In the genomic region with DNA sequence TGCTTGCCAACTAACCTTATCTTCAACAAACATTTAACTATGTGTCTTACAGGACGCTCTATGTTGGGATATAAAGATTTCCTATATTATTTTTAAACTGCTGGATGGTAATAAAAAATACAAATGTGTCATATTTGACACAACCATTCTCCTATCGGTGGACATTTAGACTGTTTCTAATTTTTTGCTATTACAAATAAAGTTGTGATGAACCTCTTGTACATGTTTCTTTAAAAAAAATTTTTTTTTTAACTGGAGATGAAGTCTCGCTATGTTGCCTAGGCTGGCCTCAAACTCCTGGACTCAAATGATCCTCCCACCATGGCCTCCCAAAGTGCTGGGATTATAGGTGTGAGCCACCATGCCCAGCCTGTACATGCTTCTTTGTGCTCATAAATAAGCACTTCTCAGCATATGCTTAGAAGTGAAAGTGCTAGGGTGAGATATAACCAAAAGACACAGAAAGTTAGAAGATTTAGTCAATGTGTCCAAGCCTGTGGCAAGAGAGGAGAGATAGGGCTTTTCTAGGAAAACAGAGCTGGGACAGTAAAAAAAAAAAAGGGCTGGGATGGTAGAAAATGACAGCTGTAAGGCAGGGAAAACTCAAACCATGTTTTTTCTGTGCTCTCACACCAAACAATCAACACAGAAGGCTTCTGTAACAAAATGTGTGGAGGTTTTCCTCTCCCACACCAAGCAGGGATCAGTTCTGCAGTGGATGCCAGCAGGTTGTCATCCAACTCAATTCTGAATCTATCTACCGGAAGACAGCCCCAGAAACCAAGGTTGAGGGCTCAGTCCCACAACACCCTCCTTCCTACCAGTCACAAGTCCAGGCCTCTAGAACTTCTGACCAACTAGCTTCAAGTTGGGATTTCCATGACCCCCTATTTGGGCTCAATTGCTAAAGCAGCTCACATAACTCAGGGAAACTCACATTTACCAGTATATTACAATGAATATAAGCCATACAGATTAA, we compare ENCODE assay signal across 1 cellular context.
TF ChIP-seq lines count a peak whose summit lies in the region.

No MANE protein-coding gene starts in this region.

TF ChIP-seq in K562, 482 proteins besides CTCF, POLR2A, EP300 and RAD21 (continued from another document and continues in another):
- no peak for TF ChIP-seq ZBTB34 (CRISPR knock-in tag; IDR thresholded peaks at IDR 0.05)
- peak; percentile 67 for TF ChIP-seq SMARCE1 (IDR thresholded peaks at IDR 0.05)
- no peak for TF ChIP-seq RBFOX2 (IDR thresholded peaks at IDR 0.05; ENCODE audit: low read depth, low read length)
- TF ChIP-seq, protein P1, sequence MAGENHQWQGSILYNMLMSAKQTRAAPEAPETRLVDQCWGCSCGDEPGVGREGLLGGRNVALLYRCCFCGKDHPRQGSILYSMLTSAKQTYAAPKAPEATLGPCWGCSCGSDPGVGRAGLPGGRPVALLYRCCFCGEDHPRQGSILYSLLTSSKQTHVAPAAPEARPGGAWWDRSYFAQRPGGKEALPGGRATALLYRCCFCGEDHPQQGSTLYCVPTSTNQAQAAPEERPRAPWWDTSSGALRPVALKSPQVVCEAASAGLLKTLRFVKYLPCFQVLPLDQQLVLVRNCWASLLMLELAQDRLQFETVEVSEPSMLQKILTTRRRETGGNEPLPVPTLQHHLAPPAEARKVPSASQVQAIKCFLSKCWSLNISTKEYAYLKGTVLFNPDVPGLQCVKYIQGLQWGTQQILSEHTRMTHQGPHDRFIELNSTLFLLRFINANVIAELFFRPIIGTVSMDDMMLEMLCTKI (IDR thresholded peaks at IDR 0.05; ENCODE audit: partially characterized antibody), result no peak
- no peak for TF ChIP-seq NONO (IDR thresholded peaks at IDR 0.05; ENCODE audit: low read depth in 2 of 2, low read length in 1 of 2)
- no peak for TF ChIP-seq ZC3H4 (CRISPR knock-in tag; IDR thresholded peaks at IDR 0.05; ENCODE audit: borderline replicate concordance)
- TF ChIP-seq ADNP (tag; IDR thresholded peaks at IDR 0.05), result no peak
- no peak for TF ChIP-seq EWSR1 (IDR thresholded peaks at IDR 0.05; ENCODE audit: borderline replicate concordance, low read depth, partially characterized antibody)
- no peak for TF ChIP-seq TCF7 (IDR thresholded peaks at IDR 0.05; ENCODE audit: borderline replicate concordance)
- TF ChIP-seq U2AF1 (optimal IDR thresholded peaks at IDR 0.05; ENCODE audit: low read depth, low read length), result no peak
- TF ChIP-seq, protein P2, sequence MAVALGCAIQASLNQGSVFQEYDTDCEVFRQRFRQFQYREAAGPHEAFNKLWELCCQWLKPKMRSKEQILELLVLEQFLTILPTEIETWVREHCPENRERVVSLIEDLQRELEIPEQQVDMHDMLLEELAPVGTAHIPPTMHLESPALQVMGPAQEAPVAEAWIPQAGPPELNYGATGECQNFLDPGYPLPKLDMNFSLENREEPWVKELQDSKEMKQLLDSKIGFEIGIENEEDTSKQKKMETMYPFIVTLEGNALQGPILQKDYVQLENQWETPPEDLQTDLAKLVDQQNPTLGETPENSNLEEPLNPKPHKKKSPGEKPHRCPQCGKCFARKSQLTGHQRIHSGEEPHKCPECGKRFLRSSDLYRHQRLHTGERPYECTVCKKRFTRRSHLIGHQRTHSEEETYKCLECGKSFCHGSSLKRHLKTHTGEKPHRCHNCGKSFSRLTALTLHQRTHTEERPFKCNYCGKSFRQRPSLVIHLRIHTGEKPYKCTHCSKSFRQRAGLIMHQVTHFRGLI (CRISPR knock-in tag; IDR thresholded peaks at IDR 0.05), result no peak
- no peak for TF ChIP-seq ARID2 (IDR thresholded peaks at IDR 0.05)
- TF ChIP-seq MECOM (CRISPR knock-in tag; IDR thresholded peaks at IDR 0.05), result 0 out of 2 replicates have a peak, but pooled peaks have one; percentile 29
- no peak for TF ChIP-seq KHSRP (IDR thresholded peaks at IDR 0.05)
- TF ChIP-seq ZNF175 (CRISPR knock-in tag; IDR thresholded peaks at IDR 0.05; ENCODE audit: low read depth), result no peak
- no peak for TF ChIP-seq MAFG (tag; conservative IDR thresholded peaks at IDR 0.05)
- TF ChIP-seq FOS (IDR thresholded peaks at IDR 0.05; ENCODE audit: extremely low read depth, insufficient read length), result no peak
- no peak for TF ChIP-seq CCNT2 (IDR thresholded peaks at IDR 0.05; ENCODE audit: borderline replicate concordance, extremely low read depth, insufficient read length, low read depth, low read length)
- no peak for TF ChIP-seq SETDB1 (IDR thresholded peaks at IDR 0.05; ENCODE audit: low read length)
- TF ChIP-seq, protein P3, sequence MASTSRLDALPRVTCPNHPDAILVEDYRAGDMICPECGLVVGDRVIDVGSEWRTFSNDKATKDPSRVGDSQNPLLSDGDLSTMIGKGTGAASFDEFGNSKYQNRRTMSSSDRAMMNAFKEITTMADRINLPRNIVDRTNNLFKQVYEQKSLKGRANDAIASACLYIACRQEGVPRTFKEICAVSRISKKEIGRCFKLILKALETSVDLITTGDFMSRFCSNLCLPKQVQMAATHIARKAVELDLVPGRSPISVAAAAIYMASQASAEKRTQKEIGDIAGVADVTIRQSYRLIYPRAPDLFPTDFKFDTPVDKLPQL (IDR thresholded peaks at IDR 0.05; ENCODE audit: extremely low read depth, insufficient read length), result no peak
- no peak; the same call in 1 of the 2 replicates for TF ChIP-seq SMARCC2 (IDR thresholded peaks at IDR 0.05; ENCODE audit: low read depth)
- TF ChIP-seq KDM2B (CRISPR knock-in tag; IDR thresholded peaks at IDR 0.05), result no peak
- no peak for TF ChIP-seq CREM (IDR thresholded peaks at IDR 0.05; ENCODE audit: low read depth)
- TF ChIP-seq KAT8 (IDR thresholded peaks at IDR 0.05; ENCODE audit: low read depth), result no peak
- no peak for TF ChIP-seq CBFB (CRISPR knock-in tag; IDR thresholded peaks at IDR 0.05)
- TF ChIP-seq SAFB (IDR thresholded peaks at IDR 0.05; ENCODE audit: borderline replicate concordance, low read depth, low read length), result no peak
- TF ChIP-seq, protein P4, sequence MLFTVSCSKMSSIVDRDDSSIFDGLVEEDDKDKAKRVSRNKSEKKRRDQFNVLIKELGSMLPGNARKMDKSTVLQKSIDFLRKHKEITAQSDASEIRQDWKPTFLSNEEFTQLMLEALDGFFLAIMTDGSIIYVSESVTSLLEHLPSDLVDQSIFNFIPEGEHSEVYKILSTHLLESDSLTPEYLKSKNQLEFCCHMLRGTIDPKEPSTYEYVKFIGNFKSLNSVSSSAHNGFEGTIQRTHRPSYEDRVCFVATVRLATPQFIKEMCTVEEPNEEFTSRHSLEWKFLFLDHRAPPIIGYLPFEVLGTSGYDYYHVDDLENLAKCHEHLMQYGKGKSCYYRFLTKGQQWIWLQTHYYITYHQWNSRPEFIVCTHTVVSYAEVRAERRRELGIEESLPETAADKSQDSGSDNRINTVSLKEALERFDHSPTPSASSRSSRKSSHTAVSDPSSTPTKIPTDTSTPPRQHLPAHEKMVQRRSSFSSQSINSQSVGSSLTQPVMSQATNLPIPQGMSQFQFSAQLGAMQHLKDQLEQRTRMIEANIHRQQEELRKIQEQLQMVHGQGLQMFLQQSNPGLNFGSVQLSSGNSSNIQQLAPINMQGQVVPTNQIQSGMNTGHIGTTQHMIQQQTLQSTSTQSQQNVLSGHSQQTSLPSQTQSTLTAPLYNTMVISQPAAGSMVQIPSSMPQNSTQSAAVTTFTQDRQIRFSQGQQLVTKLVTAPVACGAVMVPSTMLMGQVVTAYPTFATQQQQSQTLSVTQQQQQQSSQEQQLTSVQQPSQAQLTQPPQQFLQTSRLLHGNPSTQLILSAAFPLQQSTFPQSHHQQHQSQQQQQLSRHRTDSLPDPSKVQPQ (CRISPR knock-in tag; IDR thresholded peaks at IDR 0.05; ENCODE audit: borderline replicate concordance), result no peak
- no peak for TF ChIP-seq SNIP1 (IDR thresholded peaks at IDR 0.05; ENCODE audit: low read depth)
- TF ChIP-seq SRF (CRISPR knock-in tag; IDR thresholded peaks at IDR 0.05), result no peak
- 0 out of 4 replicates have a peak, but pooled peaks of 1 of the 2 experiments have one; percentile 12 for TF ChIP-seq NRF1 (conservative IDR thresholded peaks at IDR 0.05 in 1 of 2, IDR thresholded peaks at IDR 0.05 in 1 of 2)
- TF ChIP-seq CBX8 (IDR thresholded peaks at IDR 0.05; ENCODE audit: borderline replicate concordance, extremely low read depth, low read depth, low read length, poor library complexity, severe bottlenecking), result no peak
- TF ChIP-seq, protein P5, sequence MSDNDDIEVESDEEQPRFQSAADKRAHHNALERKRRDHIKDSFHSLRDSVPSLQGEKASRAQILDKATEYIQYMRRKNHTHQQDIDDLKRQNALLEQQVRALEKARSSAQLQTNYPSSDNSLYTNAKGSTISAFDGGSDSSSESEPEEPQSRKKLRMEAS (CRISPR knock-in tag; IDR thresholded peaks at IDR 0.05), result no peak
- TF ChIP-seq ZNF3 (CRISPR knock-in tag; IDR thresholded peaks at IDR 0.05), result no peak
- no peak for TF ChIP-seq HNRNPK (IDR thresholded peaks at IDR 0.05; ENCODE audit: low read depth, low read length, poor library complexity, severe bottlenecking)
- TF ChIP-seq SP2 (IDR thresholded peaks at IDR 0.05; ENCODE audit: extremely low read depth, low read depth, low read length, poor library complexity, severe bottlenecking), result no peak
- TF ChIP-seq FOXP1 (CRISPR knock-in tag; IDR thresholded peaks at IDR 0.05), result 0 out of 2 replicates have a peak, but pooled peaks have one; percentile 33
- no peak for TF ChIP-seq HNRNPLL (IDR thresholded peaks at IDR 0.05; ENCODE audit: low read depth, low read length, poor library complexity, severe bottlenecking)
- peak; percentile 75 for TF ChIP-seq NCOR1 (IDR thresholded peaks at IDR 0.05)
- no peak for TF ChIP-seq TOE1 (IDR thresholded peaks at IDR 0.05; ENCODE audit: borderline replicate concordance)
- no peak for TF ChIP-seq TOE1 (CRISPR knock-in tag; IDR thresholded peaks at IDR 0.05; ENCODE audit: borderline replicate concordance, low read depth)
- no peak for TF ChIP-seq ZNF12 (CRISPR knock-in tag; IDR thresholded peaks at IDR 0.05)
- TF ChIP-seq ZNF551 (CRISPR knock-in tag; IDR thresholded peaks at IDR 0.05), result no peak
- TF ChIP-seq, protein P6, sequence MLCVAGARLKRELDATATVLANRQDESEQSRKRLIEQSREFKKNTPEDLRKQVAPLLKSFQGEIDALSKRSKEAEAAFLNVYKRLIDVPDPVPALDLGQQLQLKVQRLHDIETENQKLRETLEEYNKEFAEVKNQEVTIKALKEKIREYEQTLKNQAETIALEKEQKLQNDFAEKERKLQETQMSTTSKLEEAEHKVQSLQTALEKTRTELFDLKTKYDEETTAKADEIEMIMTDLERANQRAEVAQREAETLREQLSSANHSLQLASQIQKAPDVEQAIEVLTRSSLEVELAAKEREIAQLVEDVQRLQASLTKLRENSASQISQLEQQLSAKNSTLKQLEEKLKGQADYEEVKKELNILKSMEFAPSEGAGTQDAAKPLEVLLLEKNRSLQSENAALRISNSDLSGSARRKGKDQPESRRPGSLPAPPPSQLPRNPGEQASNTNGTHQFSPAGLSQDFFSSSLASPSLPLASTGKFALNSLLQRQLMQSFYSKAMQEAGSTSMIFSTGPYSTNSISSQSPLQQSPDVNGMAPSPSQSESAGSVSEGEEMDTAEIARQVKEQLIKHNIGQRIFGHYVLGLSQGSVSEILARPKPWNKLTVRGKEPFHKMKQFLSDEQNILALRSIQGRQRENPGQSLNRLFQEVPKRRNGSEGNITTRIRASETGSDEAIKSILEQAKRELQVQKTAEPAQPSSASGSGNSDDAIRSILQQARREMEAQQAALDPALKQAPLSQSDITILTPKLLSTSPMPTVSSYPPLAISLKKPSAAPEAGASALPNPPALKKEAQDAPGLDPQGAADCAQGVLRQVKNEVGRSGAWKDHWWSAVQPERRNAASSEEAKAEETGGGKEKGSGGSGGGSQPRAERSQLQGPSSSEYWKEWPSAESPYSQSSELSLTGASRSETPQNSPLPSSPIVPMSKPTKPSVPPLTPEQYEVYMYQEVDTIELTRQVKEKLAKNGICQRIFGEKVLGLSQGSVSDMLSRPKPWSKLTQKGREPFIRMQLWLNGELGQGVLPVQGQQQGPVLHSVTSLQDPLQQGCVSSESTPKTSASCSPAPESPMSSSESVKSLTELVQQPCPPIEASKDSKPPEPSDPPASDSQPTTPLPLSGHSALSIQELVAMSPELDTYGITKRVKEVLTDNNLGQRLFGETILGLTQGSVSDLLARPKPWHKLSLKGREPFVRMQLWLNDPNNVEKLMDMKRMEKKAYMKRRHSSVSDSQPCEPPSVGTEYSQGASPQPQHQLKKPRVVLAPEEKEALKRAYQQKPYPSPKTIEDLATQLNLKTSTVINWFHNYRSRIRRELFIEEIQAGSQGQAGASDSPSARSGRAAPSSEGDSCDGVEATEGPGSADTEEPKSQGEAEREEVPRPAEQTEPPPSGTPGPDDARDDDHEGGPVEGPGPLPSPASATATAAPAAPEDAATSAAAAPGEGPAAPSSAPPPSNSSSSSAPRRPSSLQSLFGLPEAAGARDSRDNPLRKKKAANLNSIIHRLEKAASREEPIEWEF (CRISPR knock-in tag; IDR thresholded peaks at IDR 0.05), result no peak; the same call in 1 of the 2 replicates
- no peak for TF ChIP-seq BMI1 (IDR thresholded peaks at IDR 0.05; ENCODE audit: low read length)
- TF ChIP-seq NELFE (IDR thresholded peaks at IDR 0.05; ENCODE audit: insufficient read depth, insufficient read length), result no peak
- TF ChIP-seq ID3 (CRISPR knock-in tag; IDR thresholded peaks at IDR 0.05), result no peak
- TF ChIP-seq ID3 (tag; IDR thresholded peaks at IDR 0.05), result no peak
- TF ChIP-seq CBX2 (IDR thresholded peaks at IDR 0.05; ENCODE audit: insufficient read depth, low read length, poor library complexity, severe bottlenecking), result no peak
